26 cellular contexts compared by ENCODE assay signal in the genomic region with DNA sequence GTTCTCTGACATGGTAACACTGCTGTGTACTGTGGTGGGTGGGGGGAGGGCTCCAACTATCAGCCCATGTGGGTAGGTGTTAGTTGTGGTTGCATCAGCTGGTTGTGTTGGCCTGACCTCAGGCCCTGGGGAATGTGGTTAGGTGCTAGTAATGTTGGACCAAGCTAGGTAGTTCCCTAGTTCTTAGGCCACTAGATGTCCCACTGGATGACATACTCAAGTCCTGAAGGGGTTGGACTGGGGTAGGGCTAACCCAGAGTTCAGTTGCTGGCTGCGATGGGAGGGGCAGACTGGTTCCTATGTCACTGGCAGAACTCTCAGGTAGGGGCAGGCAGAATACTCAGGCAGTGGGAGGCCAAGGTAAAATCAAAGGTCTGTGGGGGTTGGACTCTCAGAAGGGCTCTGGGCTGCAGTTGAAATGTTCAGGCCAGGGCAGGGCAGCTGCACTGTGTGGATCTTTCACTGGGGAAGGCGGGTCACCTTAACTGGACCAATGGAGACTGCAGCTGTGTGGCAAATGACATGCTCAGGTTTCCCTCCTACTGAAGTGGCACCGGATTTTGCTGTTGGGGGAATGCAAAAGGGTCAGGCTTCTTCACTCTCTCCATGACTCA.
"Had no signal": no experiment of that assay in that cellular context is flagged by ENCODE, and none has a peak within 500 bp of the region (broad histone marks: within the 10 kb centered on the region; RNA-seq: fewer than 3 reads in every experiment).

No MANE protein-coding gene starts in this region.

- H3K4me3 ChIP-seq: colonic mucosa, gastrocnemius medialis, heart right ventricle, left ventricle myocardium inferior, lower lobe of right lung, psoas muscle, spleen, vagina had no signal

- FAIRE-seq: endometrium had no signal

- DNase-seq: colonic mucosa; dermis blood vessel endothelial cell; effector CD4-positive, alpha-beta T cell; gastrocnemius medialis; heart right ventricle; hypothalamus; islet precursor cell; left cardiac atrium; left ventricle myocardium inferior; lower lobe of right lung; midbrain; nephron progenitor cell; psoas muscle; retina; spleen; stimulated activated CD4-positive, alpha-beta T cell treated with anti-CD3 and anti-CD28 coated beads, Interleukin-15, amount 100 ng/mL, for 24 hours; stimulated activated CD4-positive, alpha-beta T cell treated with anti-CD3 and anti-CD28 coated beads, Interleukin-1b, Interleukin-23, amount 100 ng/mL, for 48 hours; stimulated activated CD4-positive, alpha-beta T cell treated with anti-CD3 and anti-CD28 coated beads, Interleukin-4, amount 100 ng/mL, for 24 hours had no signal

- H3K27me3 ChIP-seq: colonic mucosa, gastrocnemius medialis, heart right ventricle, neutrophil, spleen, vagina had no signal

- H3K9me3 Mint-ChIP-seq: type B pancreatic cell had no signal

- H3K27ac ChIP-seq: colonic mucosa, gastrocnemius medialis, heart right ventricle, left ventricle myocardium inferior, lower lobe of right lung, neutrophil, psoas muscle, spleen, vagina had no signal

- ATAC-seq: esophagus mucosa; gastrocnemius medialis; heart right ventricle; left cardiac atrium; psoas muscle; sciatic nerve; stimulated activated memory B cell treated with anti-CD40 and anti-IgM and Interleukin-4, amounts not matched to agents 10 μg/mL and 1 μg/mL and 100 μg/mL, for 72 hours had no signal

- H3K36me3 ChIP-seq: colonic mucosa, gastrocnemius medialis, heart right ventricle, left ventricle myocardium inferior, lower lobe of right lung, neutrophil, spleen, vagina had no signal

- H3K4me3 Mint-ChIP-seq: memory B cell; nephron progenitor cell; stimulated activated memory B cell treated with anti-CD40 and anti-IgM and Interleukin-4, amounts not matched to agents 10 μg/mL and 1 μg/mL and 100 μg/mL, for 72 hours; type B pancreatic cell had no signal

- H3K36me3 Mint-ChIP-seq: memory B cell; stimulated activated memory B cell treated with anti-CD40 and anti-IgM and Interleukin-4, amounts not matched to agents 10 μg/mL and 1 μg/mL and 100 μg/mL, for 72 hours; type B pancreatic cell had no signal

- H3K9me3 ChIP-seq: colonic mucosa, gastrocnemius medialis, lower lobe of right lung, neutrophil, vagina had no signal

- H3K27ac Mint-ChIP-seq: memory B cell; nephron progenitor cell; stimulated activated memory B cell treated with anti-CD40 and anti-IgM and Interleukin-4, amounts not matched to agents 10 μg/mL and 1 μg/mL and 100 μg/mL, for 72 hours; type B pancreatic cell had no signal

- H3K4me1 Mint-ChIP-seq: memory B cell; nephron progenitor cell; stimulated activated memory B cell treated with anti-CD40 and anti-IgM and Interleukin-4, amounts not matched to agents 10 μg/mL and 1 μg/mL and 100 μg/mL, for 72 hours had no signal

- H3K27me3 Mint-ChIP-seq: memory B cell; stimulated activated memory B cell treated with anti-CD40 and anti-IgM and Interleukin-4, amounts not matched to agents 10 μg/mL and 1 μg/mL and 100 μg/mL, for 72 hours; type B pancreatic cell had no signal

- H3K4me1 ChIP-seq: colonic mucosa, gastrocnemius medialis, heart right ventricle, left ventricle myocardium inferior, lower lobe of right lung, psoas muscle, spleen, vagina had no signal
